Comparison of ENCODE assay signal across 15 cellular contexts in genomic region chr4:3862640-3863420, GRCh38.
DNase-seq lines count a peak whose midpoint lies in the region; ATAC-seq and TF ChIP-seq lines count a peak whose summit lies in the region.
"Had no signal": no experiment of that assay in that cellular context is flagged by ENCODE, and none has a peak within 500 bp of the region (broad histone marks: within the 10 kb centered on the region; RNA-seq: fewer than 3 reads in every experiment).

No MANE protein-coding gene starts in this region.

- H3K4me3 Mint-ChIP-seq in chondrocyte (ENCODE audit: unreplicated experiment) = no peak overlapping the region
- H3K4me3 Mint-ChIP-seq in stimulated activated naive B cell treated with anti-CD40 and anti-IgM and Interleukin-4, amounts not matched to agents 10 μg/mL and 1 μg/mL and 100 μg/mL, for 72 hours = no peak overlapping the region
- H3K4me3 Mint-ChIP-seq: memory B cell had no signal

- peaks cover 30% of the 10 kb centered on the region for H3K27me3 Mint-ChIP-seq in chondrocyte (ENCODE audit: low read depth)
- H3K27me3 Mint-ChIP-seq in stimulated activated naive B cell treated with anti-CD40 and anti-IgM and Interleukin-4, amounts not matched to agents 10 μg/mL and 1 μg/mL and 100 μg/mL, for 72 hours = peaks cover 11 to 20% of the 10 kb centered on the region in 2 donors

- peak overlapping the region; percentile 56; the same call in 1 of the 2 replicates for H3K4me3 ChIP-seq in iPS-20b (ENCODE audit: low read length)
- H3K4me3 ChIP-seq: ascending aorta, colonic mucosa, esophagus squamous epithelium, upper lobe of left lung had no signal

- no peaks in the 10 kb centered on the region for H3K36me3 Mint-ChIP-seq in chondrocyte (ENCODE audit: low read depth)
- H3K36me3 Mint-ChIP-seq in stimulated activated naive B cell treated with anti-CD40 and anti-IgM and Interleukin-4, amounts not matched to agents 10 μg/mL and 1 μg/mL and 100 μg/mL, for 72 hours = no peaks in the 10 kb centered on the region
- H3K36me3 Mint-ChIP-seq: memory B cell had no signal

- H3K9me3 Mint-ChIP-seq in chondrocyte (ENCODE audit: low read depth) = no peaks in the 10 kb centered on the region
- H3K9me3 Mint-ChIP-seq in stimulated activated naive B cell treated with anti-CD40 and anti-IgM and Interleukin-4, amounts not matched to agents 10 μg/mL and 1 μg/mL and 100 μg/mL, for 72 hours = peaks cover 0 to under 1% of the 10 kb centered on the region in 2 donors
- H3K9me3 Mint-ChIP-seq: memory B cell had no signal

- H3K27ac Mint-ChIP-seq in chondrocyte (ENCODE audit: unreplicated experiment) = no peak overlapping the region
- H3K27ac Mint-ChIP-seq in stimulated activated naive B cell treated with anti-CD40 and anti-IgM and Interleukin-4, amounts not matched to agents 10 μg/mL and 1 μg/mL and 100 μg/mL, for 72 hours = no peak overlapping the region
- H3K27ac Mint-ChIP-seq: memory B cell had no signal

- no peaks in the 10 kb centered on the region for H3K4me1 Mint-ChIP-seq in chondrocyte (ENCODE audit: low read depth)
- H3K4me1 Mint-ChIP-seq in stimulated activated naive B cell treated with anti-CD40 and anti-IgM and Interleukin-4, amounts not matched to agents 10 μg/mL and 1 μg/mL and 100 μg/mL, for 72 hours = peaks cover 0 to 1% of the 10 kb centered on the region in 2 donors
- H3K4me1 Mint-ChIP-seq: memory B cell had no signal

- peak overlapping the region; percentile 82 for H3K27ac ChIP-seq in iPS-20b (ENCODE audit: low read length)
- H3K27ac ChIP-seq: ascending aorta, colonic mucosa, upper lobe of left lung had no signal

- peak; percentile 30 for ATAC-seq in Right ventricle myocardium inferior
- peak; percentile 32 to 47 for ATAC-seq in stimulated activated naive B cell treated with anti-CD40 and anti-IgM and Interleukin-4, amounts not matched to agents 10 μg/mL and 1 μg/mL and 100 μg/mL, for 72 hours (replicated peaks)

- H3K27me3 ChIP-seq in iPS-20b (ENCODE audit: insufficient read depth, low read length) = no peaks in the 10 kb centered on the region; the same call in 1 of the 2 replicates
- H3K27me3 ChIP-seq: colonic mucosa, upper lobe of left lung had no signal

- DNase-seq in Right ventricle myocardium inferior (ENCODE audit: missing footprints) (no peak), cardiac septum (ENCODE audit: low spot score) (no peak), chondrocyte (ENCODE audit: low spot score) (peak; percentile 68), 8988T (no peak)
- no peak for DNase-seq in stimulated activated naive B cell treated with anti-CD40 and anti-IgM and Interleukin-4, amounts not matched to agents 10 μg/mL and 1 μg/mL and 100 μg/mL, for 72 hours
- DNase-seq in NK-92 treated with Interleukin-12 subunit alpha and Interleukin-12 subunit beta, amount 100 ng/mL, for 24 hours (lab: John Stamatoyannopoulos, UW) = no peak
- DNase-seq in activated CD4-positive, CD25-positive, alpha-beta regulatory T cell (lab: John Stamatoyannopoulos, UW) = no peak
- DNase-seq: colonic mucosa; esophagus squamous epithelium; SK-N-SH; stimulated activated naive CD4-positive, alpha-beta T cell had no signal

- intact Hi-C loops in Right ventricle myocardium inferior (cut with DNase I) = no loop called here
- intact Hi-C loops in cardiac septum (cut with DNase I) = no loop called here

- TF ChIP-seq CTCF in chondrocyte (IDR thresholded peaks at IDR 0.05) = no peak

- no peaks in the 10 kb centered on the region for H3K36me3 ChIP-seq in iPS-20b (ENCODE audit: insufficient read depth, low read depth, low read length)
- H3K36me3 ChIP-seq: ascending aorta, colonic mucosa, esophagus squamous epithelium, upper lobe of left lung had no signal

- peaks cover 8% of the 10 kb centered on the region; the same call in 1 of the 2 replicates for H3K4me1 ChIP-seq in iPS-20b (ENCODE audit: insufficient read depth, low read length)
- H3K4me1 ChIP-seq: ascending aorta, colonic mucosa had no signal

- H3K9me3 ChIP-seq in iPS-20b (ENCODE audit: insufficient read depth, low read depth, low read length) = peaks cover 5% of the 10 kb centered on the region; the same call in 1 of the 2 replicates
- H3K9me3 ChIP-seq: ascending aorta, colonic mucosa, esophagus squamous epithelium, SK-N-SH, upper lobe of left lung had no signal

- peak overlapping the region; percentile 64; the same call in 1 of the 2 replicates for H3K9ac ChIP-seq in iPS-20b (ENCODE audit: low read depth, low read length)
- H3K9ac ChIP-seq: SK-N-SH had no signal
